Comparison of ENCODE assay signal across 12 cellular contexts in the genomic region with DNA sequence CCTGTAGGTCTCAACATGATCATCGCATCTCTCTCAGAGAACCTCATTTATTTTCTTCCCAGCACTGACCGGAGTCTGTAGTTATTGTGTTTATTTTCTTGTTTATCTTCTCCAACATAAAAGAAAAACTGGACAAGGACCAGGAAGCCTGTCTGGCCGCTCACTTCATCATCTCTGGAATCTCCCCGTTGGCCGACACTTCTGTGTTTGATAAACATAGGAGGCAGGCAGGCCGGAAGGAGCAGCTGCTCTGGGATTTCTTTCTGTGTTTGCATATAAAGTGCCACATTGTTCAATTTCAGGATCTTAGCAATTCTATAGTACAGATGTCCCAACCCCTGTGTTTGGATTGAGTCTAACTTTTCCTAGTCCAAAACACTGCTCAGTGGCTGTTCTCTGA.
"Had no signal": no experiment of that assay in that cellular context is flagged by ENCODE, and none has a peak within 500 bp of the region (broad histone marks: within the 10 kb centered on the region; RNA-seq: fewer than 3 reads in every experiment).

No MANE protein-coding gene starts in this region.

- H3K27ac ChIP-seq: epithelial cell of prostate, skin epidermis, tibial nerve had no signal

- H3K27me3 ChIP-seq: tibial nerve had no signal

- DNase-seq: activated CD4-positive, alpha-beta T cell treated with anti-CD3 and anti-CD28 coated beads, Interleukin-2, amount 10 ng/mL, durations not matched to agents 7 days and 5 days; activated CD4-positive, CD25-positive, alpha-beta regulatory T cell; activated CD8-positive, alpha-beta memory T cell treated with anti-CD3 and anti-CD28 coated beads for 24 hours; activated naive CD4-positive, alpha-beta T cell treated with anti-CD3 and anti-CD28 coated beads for 36 hours; caudate nucleus; cortex of kidney; effector memory CD8-positive, alpha-beta T cell; glutamatergic neuron had no signal

- H3K4me1 ChIP-seq: tibial nerve had no signal

- H3K4me3 ChIP-seq: lung, skin epidermis, tibial nerve had no signal
